ENCODE assay signal across 19 cellular contexts in genomic region chr4:71470547-71470946, GRCh38.
"Had no signal": no experiment of that assay in that cellular context is flagged by ENCODE, and none has a peak within 500 bp of the region (broad histone marks: within the 10 kb centered on the region; RNA-seq: fewer than 3 reads in every experiment).

No MANE protein-coding gene starts in this region.

- H3K9me3 ChIP-seq: SK-N-SH had no signal

- DNase-seq: KBM-7, MV-4-11, NCI-H1048, NCI-H1105, NCI-H1417, NCI-H1436 treated with DMSO at 0.1 percent for 48 hours, NCI-H1694, NCI-H187 treated with DMSO at 0.1 percent for 48 hours, NCI-H2029 treated with DMSO at 0.1 percent for 48 hours, NCI-H226, NCI-H446, NCI-H510A, NCI-H524 treated with DMSO at 0.1 percent for 48 hours, NCI-H69, NCI-H774, Right ventricle myocardium superior, RPMI8226, SIG-M5, SK-N-SH had no signal
